In the genomic region with DNA sequence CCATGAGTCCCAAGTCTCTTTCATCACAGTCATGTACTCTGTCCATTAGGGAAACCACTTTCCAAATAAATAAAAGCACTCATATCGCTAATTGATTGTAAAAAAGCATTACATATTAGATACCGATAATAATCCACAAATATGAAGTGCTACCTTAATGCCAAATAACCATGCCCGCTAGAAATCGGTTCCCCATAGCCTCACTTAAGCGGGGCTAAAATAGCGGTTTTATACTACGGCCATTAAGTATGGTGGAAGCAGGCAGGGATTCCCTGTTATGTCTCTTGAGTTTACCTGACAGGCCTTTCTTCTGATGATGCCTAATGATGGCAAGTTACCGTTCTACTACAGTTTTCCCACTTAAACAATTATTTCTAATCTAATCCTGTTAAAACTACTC, we compare ENCODE assay signal across 1 cellular context.
TF ChIP-seq lines count a peak whose summit lies in the region.

No MANE protein-coding gene starts in this region.

TF ChIP-seq in K562, 482 proteins besides CTCF, POLR2A, EP300 and RAD21:
- TF ChIP-seq ZNF717 (CRISPR knock-in tag; IDR thresholded peaks at IDR 0.05) = no peak
- no peak for TF ChIP-seq STAT6 (CRISPR knock-in tag; IDR thresholded peaks at IDR 0.05)
- no peak for TF ChIP-seq PHF21A (IDR thresholded peaks at IDR 0.05; ENCODE audit: borderline replicate concordance, low read depth)
- no peak for TF ChIP-seq SNIP1 (IDR thresholded peaks at IDR 0.05; ENCODE audit: low read depth)
- no peak for TF ChIP-seq FOSL1 (tag; conservative IDR thresholded peaks at IDR 0.05)
- TF ChIP-seq POLR2AphosphoS5 (IDR thresholded peaks at IDR 0.05; ENCODE audit: control insufficient read depth, insufficient read depth, low read depth, low read length) = peak; percentile 22; the same call in 1 of the 2 replicates
- TF ChIP-seq KDM2B (CRISPR knock-in tag; IDR thresholded peaks at IDR 0.05) = no peak
- no peak for TF ChIP-seq SRF (CRISPR knock-in tag; IDR thresholded peaks at IDR 0.05)
- TF ChIP-seq, protein P1, sequence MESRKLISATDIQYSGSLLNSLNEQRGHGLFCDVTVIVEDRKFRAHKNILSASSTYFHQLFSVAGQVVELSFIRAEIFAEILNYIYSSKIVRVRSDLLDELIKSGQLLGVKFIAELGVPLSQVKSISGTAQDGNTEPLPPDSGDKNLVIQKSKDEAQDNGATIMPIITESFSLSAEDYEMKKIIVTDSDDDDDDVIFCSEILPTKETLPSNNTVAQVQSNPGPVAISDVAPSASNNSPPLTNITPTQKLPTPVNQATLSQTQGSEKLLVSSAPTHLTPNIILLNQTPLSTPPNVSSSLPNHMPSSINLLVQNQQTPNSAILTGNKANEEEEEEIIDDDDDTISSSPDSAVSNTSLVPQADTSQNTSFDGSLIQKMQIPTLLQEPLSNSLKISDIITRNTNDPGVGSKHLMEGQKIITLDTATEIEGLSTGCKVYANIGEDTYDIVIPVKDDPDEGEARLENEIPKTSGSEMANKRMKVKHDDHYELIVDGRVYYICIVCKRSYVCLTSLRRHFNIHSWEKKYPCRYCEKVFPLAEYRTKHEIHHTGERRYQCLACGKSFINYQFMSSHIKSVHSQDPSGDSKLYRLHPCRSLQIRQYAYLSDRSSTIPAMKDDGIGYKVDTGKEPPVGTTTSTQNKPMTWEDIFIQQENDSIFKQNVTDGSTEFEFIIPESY (CRISPR knock-in tag; IDR thresholded peaks at IDR 0.05) = peak; percentile 27; the same call in 1 of the 2 replicates
- TF ChIP-seq SFPQ (IDR thresholded peaks at IDR 0.05; ENCODE audit: low read depth, low read length) = no peak
- no peak for TF ChIP-seq SMARCB1 (IDR thresholded peaks at IDR 0.05; ENCODE audit: insufficient read length, low read depth)
